Comparison of ENCODE assay signal across 22 cellular contexts in genomic region chr5:38187532-38187931, GRCh38.
"Had no signal": no experiment of that assay in that cellular context is flagged by ENCODE, and none has a peak within 500 bp of the region (broad histone marks: within the 10 kb centered on the region; RNA-seq: fewer than 3 reads in every experiment).

No MANE protein-coding gene starts in this region.

- DNase-seq: activated CD4-positive, alpha-beta memory T cell treated with anti-CD3 and anti-CD28 coated beads for 36 hours; activated CD4-positive, alpha-beta T cell treated with anti-CD3 and anti-CD28 coated beads, Interleukin-2, amount 10 ng/mL, durations not matched to agents 24 days and 14 days; activated CD4-positive, CD25-positive, alpha-beta regulatory T cell treated with anti-CD3 and anti-CD28 coated beads, Interleukin-2, amount 50 U/mL, for 72 hours; activated CD8-positive, alpha-beta memory T cell treated with anti-CD3 and anti-CD28 coated beads, Interleukin-2, amount 50 U/mL, for 4 hours; activated effector memory CD4-positive, alpha-beta T cell treated with anti-CD3 and anti-CD28 coated beads, Interleukin-2, amount 50 U/mL, for 16 hours; activated naive CD4-positive, alpha-beta T cell treated with anti-CD3 and anti-CD28 coated beads, Interleukin-2, amount 10 ng/mL, durations not matched to agents 7 days and 5 days; activated naive CD8-positive, alpha-beta T cell treated with anti-CD3 and anti-CD28 coated beads, Interleukin-2, amount 10 ng/mL, durations not matched to agents 7 days and 5 days; activated T-cell treated with anti-CD3 and anti-CD28 coated beads, Interleukin-2, amount 50 U/mL, for 1 hour; cortex of kidney; heart left ventricle; hypothalamus; immature natural killer cell; naive B cell; nephron progenitor cell; stimulated activated CD4-positive, alpha-beta T cell treated with anti-CD3 and anti-CD28 coated beads, Interleukin-12 subunit alpha, Interleukin-12 subunit beta, amount 100 ng/mL, for 4 hours; stimulated activated CD4-positive, alpha-beta T cell treated with anti-CD3 and anti-CD28 coated beads, Interleukin-4, amount 100 ng/mL, for 1 hour; trophoblast cell had no signal

- ATAC-seq: heart left ventricle, sciatic nerve had no signal

- H3K36me3 ChIP-seq: ascending aorta, heart left ventricle, neutrophil, thoracic aorta had no signal

- H3K4me3 ChIP-seq: ascending aorta, heart left ventricle, skin epidermis, thoracic aorta had no signal

- H3K27me3 ChIP-seq: ascending aorta had no signal

- H3K4me1 ChIP-seq: ascending aorta, heart left ventricle had no signal

- H3K27ac ChIP-seq: ascending aorta, heart left ventricle, neutrophil, skin epidermis, thoracic aorta had no signal

- H3K9me3 ChIP-seq: ascending aorta, heart left ventricle, neutrophil, thoracic aorta had no signal
